ENCODE assay signal across 23 cellular contexts in genomic region chr10:118610577-118610976, GRCh38. TPM values are rescaled to one million over a fixed set of nuclear protein-coding genes. Genes with fewer than 3 reads are reported as not detected.
"Had no signal": no experiment of that assay in that cellular context is flagged by ENCODE, and none has a peak within 500 bp of the region (broad histone marks: within the 10 kb centered on the region; RNA-seq: fewer than 3 reads in every experiment).

No MANE protein-coding gene starts in this region.

- H3K9me3 ChIP-seq: SJSA1 had no signal

- FAIRE-seq: RCC 7860 had no signal

- H3K4me1 ChIP-seq: SJSA1 had no signal

- H3K4me3 ChIP-seq: SJSA1 had no signal

- H3K27ac ChIP-seq: SJSA1 had no signal

- H3K36me3 ChIP-seq: SJSA1 had no signal

- DNase-seq: KBM-7, MV-4-11, NCI-H1048, NCI-H1105, NCI-H1417, NCI-H1436 treated with DMSO at 0.1 percent for 48 hours, NCI-H1694, NCI-H187 treated with DMSO at 0.1 percent for 48 hours, NCI-H2029 treated with DMSO at 0.1 percent for 48 hours, NCI-H2171 treated with DMSO at 0.1 percent for 48 hours, NCI-H345, NCI-H446 treated with DMSO at 0.1 percent for 48 hours, NCI-H510A treated with DMSO at 0.1 percent for 48 hours, NCI-H526, NCI-H82, Right ventricle myocardium superior, RPMI8226, SIG-M5 had no signal

RNA-seq across cellular contexts. Expression of gene PRLHR, which starts 15.1 kb away (rescaled TPM):
- total RNA-seq: HT-29, LHCN-M2, MCF 10A, Right ventricle myocardium superior, SJSA1 had no signal
